ENCODE assay signal across 9 cellular contexts in the genomic region with DNA sequence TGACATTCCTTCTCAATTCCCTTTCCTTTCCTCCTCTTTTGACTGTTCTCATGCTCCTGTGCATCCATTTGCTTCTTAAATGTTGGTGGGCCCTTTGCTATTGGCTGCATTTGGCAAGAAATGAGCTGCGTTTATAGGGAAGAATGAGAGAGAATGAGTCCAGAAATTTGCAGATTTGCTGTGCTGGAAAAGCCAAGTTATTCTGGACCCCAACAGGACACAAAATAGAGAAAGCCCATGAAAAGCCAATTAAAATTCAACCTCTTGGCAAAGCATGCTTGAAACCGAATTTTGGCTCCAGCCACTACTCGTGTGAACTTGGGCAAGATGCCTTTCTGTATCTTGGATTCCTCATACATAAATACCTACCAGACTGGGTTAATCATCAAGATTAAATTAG. TPM values are rescaled to one million over a fixed set of nuclear protein-coding genes. Genes with fewer than 3 reads are reported as not detected.
DNase-seq lines count a peak whose midpoint lies in the region; ATAC-seq and TF ChIP-seq lines count a peak whose summit lies in the region.
"Had no signal": no experiment of that assay in that cellular context is flagged by ENCODE, and none has a peak within 500 bp of the region (broad histone marks: within the 10 kb centered on the region; RNA-seq: fewer than 3 reads in every experiment).

No MANE protein-coding gene starts in this region.

- DNase-seq in activated CD8-positive, alpha-beta memory T cell treated with anti-CD3 and anti-CD28 coated beads, Interleukin-2, amount 10 ng/mL, durations not matched to agents 7 days and 5 days = no peak
- DNase-seq in activated CD8-positive, alpha-beta memory T cell treated with anti-CD3 and anti-CD28 coated beads, Interleukin-2, amount 50 U/mL, for 48 hours = no peak
- DNase-seq in WERI-Rb-1 (no peak), fibroblast of mammary gland (ENCODE audit: low read depth) (no peak), kidney glomerular epithelial cell (lab: John Stamatoyannopoulos, UW) (no peak), HT-29 (ENCODE audit: low spot score) (no peak)
- DNase-seq in stimulated activated effector memory CD8-positive, alpha-beta T cell treated with anti-CD3 and anti-CD28 coated beads, Interleukin-12 subunit alpha, Interleukin-12 subunit beta, amount 100 ng/mL, for 72 hours (ENCODE audit: low spot score in 2 of 2) = no peak
- DNase-seq: NCI-H748 treated with DMSO at 0.1 percent for 48 hours had no signal

- peaks cover 11% of the 10 kb centered on the region for H3K27me3 Mint-ChIP-seq in activated CD8-positive, alpha-beta memory T cell treated with anti-CD3 and anti-CD28 coated beads, Interleukin-2, amount 10 ng/mL, durations not matched to agents 7 days and 5 days

- no peaks in the 10 kb centered on the region for H3K9me3 Mint-ChIP-seq in activated CD8-positive, alpha-beta memory T cell treated with anti-CD3 and anti-CD28 coated beads, Interleukin-2, amount 10 ng/mL, durations not matched to agents 7 days and 5 days (ENCODE audit: low read depth)
- H3K9me3 Mint-ChIP-seq in stimulated activated effector memory CD8-positive, alpha-beta T cell treated with anti-CD3 and anti-CD28 coated beads, Interleukin-12 subunit alpha, Interleukin-12 subunit beta, amount 100 ng/mL, for 72 hours = peaks cover 2% of the 10 kb centered on the region

- H3K27ac Mint-ChIP-seq in activated CD8-positive, alpha-beta memory T cell treated with anti-CD3 and anti-CD28 coated beads, Interleukin-2, amount 10 ng/mL, durations not matched to agents 7 days and 5 days = peak overlapping the region; percentile 1
- no peak overlapping the region for H3K27ac Mint-ChIP-seq in stimulated activated effector memory CD8-positive, alpha-beta T cell treated with anti-CD3 and anti-CD28 coated beads, Interleukin-12 subunit alpha, Interleukin-12 subunit beta, amount 100 ng/mL, for 72 hours

- TF ChIP-seq CTCF in WERI-Rb-1 (IDR thresholded peaks at IDR 0.05; ENCODE audit: low read depth, low read length) (no peak), fibroblast of mammary gland (conservative IDR thresholded peaks at IDR 0.05; ENCODE audit: control insufficient read depth, insufficient read depth, low read depth, low read length) (no peak)

- peak overlapping the region; percentile 81 for H3K4me3 Mint-ChIP-seq in activated CD8-positive, alpha-beta memory T cell treated with anti-CD3 and anti-CD28 coated beads, Interleukin-2, amount 10 ng/mL, durations not matched to agents 7 days and 5 days
- peak overlapping the region; percentile 98 for H3K4me3 Mint-ChIP-seq in stimulated activated effector memory CD8-positive, alpha-beta T cell treated with anti-CD3 and anti-CD28 coated beads, Interleukin-12 subunit alpha, Interleukin-12 subunit beta, amount 100 ng/mL, for 72 hours

- H3K4me3 ChIP-seq in WERI-Rb-1 (ENCODE audit: low read depth, low read length) (peak overlapping the region; percentile 80), fibroblast of mammary gland (ENCODE audit: control insufficient read depth, low read depth, low read length) (peak overlapping the region; percentile 85)

- peaks cover 44% of the 10 kb centered on the region for H3K4me1 Mint-ChIP-seq in activated CD8-positive, alpha-beta memory T cell treated with anti-CD3 and anti-CD28 coated beads, Interleukin-2, amount 10 ng/mL, durations not matched to agents 7 days and 5 days
- peaks cover 44% of the 10 kb centered on the region for H3K4me1 Mint-ChIP-seq in stimulated activated effector memory CD8-positive, alpha-beta T cell treated with anti-CD3 and anti-CD28 coated beads, Interleukin-12 subunit alpha, Interleukin-12 subunit beta, amount 100 ng/mL, for 72 hours

- peaks cover under 1% of the 10 kb centered on the region for H3K36me3 ChIP-seq in WERI-Rb-1

- no peaks in the 10 kb centered on the region for H3K27me3 ChIP-seq in WERI-Rb-1 (ENCODE audit: insufficient read depth, low read depth, severe bottlenecking)

- peak overlapping the region; percentile 92 for H3K27ac ChIP-seq in WERI-Rb-1

- H3K36me3 Mint-ChIP-seq in activated CD8-positive, alpha-beta memory T cell treated with anti-CD3 and anti-CD28 coated beads, Interleukin-2, amount 10 ng/mL, durations not matched to agents 7 days and 5 days = peaks cover 7% of the 10 kb centered on the region
- H3K36me3 Mint-ChIP-seq in stimulated activated effector memory CD8-positive, alpha-beta T cell treated with anti-CD3 and anti-CD28 coated beads, Interleukin-12 subunit alpha, Interleukin-12 subunit beta, amount 100 ng/mL, for 72 hours = peaks cover 24% of the 10 kb centered on the region

- no peak for ATAC-seq in activated CD8-positive, alpha-beta memory T cell treated with anti-CD3 and anti-CD28 coated beads, Interleukin-2, amount 10 ng/mL, durations not matched to agents 7 days and 5 days
- no peak for ATAC-seq in stimulated activated effector memory CD8-positive, alpha-beta T cell treated with anti-CD3 and anti-CD28 coated beads, Interleukin-12 subunit alpha, Interleukin-12 subunit beta, amount 100 ng/mL, for 72 hours
- no peak for ATAC-seq in HG03175 (IDR thresholded peaks at IDR 0.05; ENCODE audit: unreplicated experiment)

- no peaks in the 10 kb centered on the region for H3K9me3 ChIP-seq in WERI-Rb-1 (ENCODE audit: severe bottlenecking)

- CTCF ChIA-PET in activated CD8-positive, alpha-beta memory T cell treated with anti-CD3 and anti-CD28 coated beads, Interleukin-2, amount 10 ng/mL, durations not matched to agents 7 days and 5 days (lab: Charles Lee) = interaction anchor here (0.7 kb wide), 1 partner anchor 167 kb away, joined by 3 read pairs; no protein-coding TSS in a partner anchor

RNA-seq across cellular contexts. Expression of gene SCLY, which starts 1.3 kb away (rescaled TPM):
- total RNA-seq in activated CD8-positive, alpha-beta memory T cell treated with anti-CD3 and anti-CD28 coated beads, Interleukin-2, amount 10 ng/mL, durations not matched to agents 7 days and 5 days = 10 to 100 TPM; 29.1 to 53.8 TPM
- 41.6 and 45.6 TPM in 2 replicates for total RNA-seq in HT-29 (2014; rRNA removed; shearing (Covaris generic))

RNA-seq across cellular contexts. Expression of gene ESPNL, which starts 40.6 kb away (rescaled TPM):
- total RNA-seq in activated CD8-positive, alpha-beta memory T cell treated with anti-CD3 and anti-CD28 coated beads, Interleukin-2, amount 10 ng/mL, durations not matched to agents 7 days and 5 days = under 1 TPM in 1 of 2 experiments, not detected in 1; 0.05 TPM
- total RNA-seq in HT-29 (2014; rRNA removed; shearing (Covaris generic)) = not detected in 2 replicates
